Comparison of ENCODE assay signal across 1 cellular context in genomic region chr10:70404036-70404905, GRCh38.
TF ChIP-seq lines count a peak whose summit lies in the region.

TSS of gene EIF4EBP2 (plus strand) at chr10:70404145. CDS start at chr10:70404402, 257 bp downstream.

TF ChIP-seq in K562, 482 proteins besides CTCF, POLR2A, EP300 and RAD21 (continued from another document and continues in another):
- TF ChIP-seq E2F8 (IDR thresholded peaks at IDR 0.05; ENCODE audit: low read depth, partially characterized antibody): peak; percentile 84
- TF ChIP-seq FOXP4 (CRISPR knock-in tag; IDR thresholded peaks at IDR 0.05; ENCODE audit: borderline replicate concordance): peak; percentile 75; the same call in 1 of the 2 replicates
- TF ChIP-seq ASH1L (IDR thresholded peaks at IDR 0.05; ENCODE audit: borderline replicate concordance, low read depth, partially characterized antibody): no peak
- TF ChIP-seq HSF4 (CRISPR knock-in tag; IDR thresholded peaks at IDR 0.05; ENCODE audit: borderline replicate concordance): no peak
- TF ChIP-seq RCOR1 (IDR thresholded peaks at IDR 0.05; ENCODE audit: borderline replicate concordance in 1 of 2, low read depth in 2 of 2, low read length in 2 of 2): 0 out of 4 replicates have a peak, but pooled peaks of 1 of the 2 experiments have one; percentile 30
- no peak for TF ChIP-seq GTF2B (IDR thresholded peaks at IDR 0.05; ENCODE audit: extremely low read depth, insufficient read length)
- peak; percentile 70 for TF ChIP-seq SAP30 (IDR thresholded peaks at IDR 0.05; ENCODE audit: borderline replicate concordance, insufficient read depth, low read depth, low read length, poor library complexity, severe bottlenecking)
- peak; percentile 79 for TF ChIP-seq E2F3 (CRISPR knock-in tag; IDR thresholded peaks at IDR 0.05)
- no peak for TF ChIP-seq THRB (CRISPR knock-in tag; conservative IDR thresholded peaks at IDR 0.05)
- TF ChIP-seq ZBTB49 (CRISPR knock-in tag; IDR thresholded peaks at IDR 0.05; ENCODE audit: borderline replicate concordance): 0 out of 2 replicates have a peak, but pooled peaks have one; percentile 65
- 0 out of 2 replicates have a peak, but pooled peaks have one; percentile 58 for TF ChIP-seq RBM34 (IDR thresholded peaks at IDR 0.05; ENCODE audit: borderline replicate concordance, insufficient read depth, low read length)
- TF ChIP-seq NEUROD1 (IDR thresholded peaks at IDR 0.05; ENCODE audit: borderline replicate concordance, low read depth, low read length, partially characterized antibody): peak; percentile 32
- no peak; the same call in 1 of the 2 replicates for TF ChIP-seq ZC3H4 (CRISPR knock-in tag; IDR thresholded peaks at IDR 0.05; ENCODE audit: borderline replicate concordance)
- TF ChIP-seq MED1 (CRISPR knock-in tag; IDR thresholded peaks at IDR 0.05; ENCODE audit: borderline replicate concordance): 0 out of 2 replicates have a peak, but pooled peaks have one; percentile 77
- peak; percentile 59; the same call in 1 of the 2 replicates for TF ChIP-seq KLF1 (tag; IDR thresholded peaks at IDR 0.05)
- no peak for TF ChIP-seq USF2 (CRISPR knock-in tag; IDR thresholded peaks at IDR 0.05)
- peak; percentile 14; the same call in 1 of the 2 replicates for TF ChIP-seq RBM14 (IDR thresholded peaks at IDR 0.05; ENCODE audit: borderline replicate concordance, insufficient read depth, low read depth, low read length)
- TF ChIP-seq CHD2 (IDR thresholded peaks at IDR 0.05; ENCODE audit: low read depth, low read length): no peak
- TF ChIP-seq SUPT5H (IDR thresholded peaks at IDR 0.05): peak; percentile 92
- peak; percentile 78 for TF ChIP-seq ELF1 (tag; IDR thresholded peaks at IDR 0.05)
- TF ChIP-seq NONO (IDR thresholded peaks at IDR 0.05; ENCODE audit: low read depth in 2 of 2, low read length in 1 of 2): peak; percentile 78 to 89
- TF ChIP-seq RUNX1 (IDR thresholded peaks at IDR 0.05; ENCODE audit: low read depth): no peak
- no peak for TF ChIP-seq KAT8 (IDR thresholded peaks at IDR 0.05; ENCODE audit: low read depth)
- TF ChIP-seq BCL6 (CRISPR knock-in tag; IDR thresholded peaks at IDR 0.05): no peak
- TF ChIP-seq CTBP1 (IDR thresholded peaks at IDR 0.05; ENCODE audit: borderline replicate concordance): peak; percentile 64
- TF ChIP-seq UBTF (IDR thresholded peaks at IDR 0.05; ENCODE audit: borderline replicate concordance in 1 of 2, low read depth in 2 of 2, low read length in 2 of 2): peak; percentile 67 to 83; a peak in 3 of 4 replicates
- TF ChIP-seq ATF7 (IDR thresholded peaks at IDR 0.05): peak; percentile 91
- peak; percentile 83 to 89 for TF ChIP-seq MAZ (CRISPR knock-in tag; conservative IDR thresholded peaks at IDR 0.05 in 1 of 2, IDR thresholded peaks at IDR 0.05 in 1 of 2)
- 0 out of 2 replicates have a peak, but pooled peaks have one; percentile 91 for TF ChIP-seq ZNF282 (CRISPR knock-in tag; IDR thresholded peaks at IDR 0.05)
- no peak for TF ChIP-seq ZNF57 (CRISPR knock-in tag; IDR thresholded peaks at IDR 0.05)
- TF ChIP-seq ZSCAN32 (CRISPR knock-in tag; IDR thresholded peaks at IDR 0.05): no peak
- peak; percentile 78 for TF ChIP-seq ZNF232 (CRISPR knock-in tag; IDR thresholded peaks at IDR 0.05)
- TF ChIP-seq CREM (IDR thresholded peaks at IDR 0.05; ENCODE audit: low read depth): peak; percentile 98
- TF ChIP-seq POLR2G (IDR thresholded peaks at IDR 0.05; ENCODE audit: low read depth, low read length): peak; percentile 98
- TF ChIP-seq PHF8 (IDR thresholded peaks at IDR 0.05; ENCODE audit: borderline replicate concordance, low read length): peak; percentile 58; the same call in 1 of the 2 replicates
- TF ChIP-seq HMGN3 (IDR thresholded peaks at IDR 0.05; ENCODE audit: borderline replicate concordance, extremely low read depth, insufficient read length, low read depth, low read length): peak; percentile 85
- peak; percentile 89 for TF ChIP-seq POLR2B (IDR thresholded peaks at IDR 0.05; ENCODE audit: low read depth, partially characterized antibody)
- 0 out of 2 replicates have a peak, but pooled peaks have one; percentile 27 for TF ChIP-seq ZFPM2 (CRISPR knock-in tag; IDR thresholded peaks at IDR 0.05)
- TF ChIP-seq SAFB (IDR thresholded peaks at IDR 0.05; ENCODE audit: borderline replicate concordance, low read depth, low read length): peak; percentile 71
- TF ChIP-seq GTF2E2 (tag; IDR thresholded peaks at IDR 0.05): peak; percentile 82
- TF ChIP-seq GTF2A2 (tag; IDR thresholded peaks at IDR 0.05): peak; percentile 60; the same call in 1 of the 2 replicates
- no peak for TF ChIP-seq USF1 (CRISPR knock-in tag; IDR thresholded peaks at IDR 0.05)
- peak; percentile 90 for TF ChIP-seq PCBP1 (IDR thresholded peaks at IDR 0.05; ENCODE audit: low read depth, low read length, poor library complexity, severe bottlenecking)
- peak; percentile 93 for TF ChIP-seq ZNF12 (CRISPR knock-in tag; IDR thresholded peaks at IDR 0.05)
- TF ChIP-seq CEBPG (CRISPR knock-in tag; IDR thresholded peaks at IDR 0.05): peak; percentile 61; the same call in 1 of the 2 replicates
- TF ChIP-seq CEBPG (tag; conservative IDR thresholded peaks at IDR 0.05 in 1 of 2, IDR thresholded peaks at IDR 0.05 in 1 of 2): peak in 1 of 2 experiments; percentile 27; a peak in 1 of 4 replicates
- TF ChIP-seq MBD2 (IDR thresholded peaks at IDR 0.05; ENCODE audit: borderline replicate concordance, low read depth): peak; percentile 88; the same call in 1 of the 2 replicates
- peak; percentile 63 for TF ChIP-seq MAX (CRISPR knock-in tag; IDR thresholded peaks at IDR 0.05)
- TF ChIP-seq ZBED1 (IDR thresholded peaks at IDR 0.05): 0 out of 2 replicates have a peak, but pooled peaks have one; percentile 9
- TF ChIP-seq ZNF511 (CRISPR knock-in tag; IDR thresholded peaks at IDR 0.05): peak; percentile 28
- 0 out of 2 replicates have a peak, but pooled peaks have one; percentile 10 for TF ChIP-seq SOX6 (IDR thresholded peaks at IDR 0.05)
- TF ChIP-seq HCFC1 (IDR thresholded peaks at IDR 0.05; ENCODE audit: low read depth, low read length): peak; percentile 61
- peak; percentile 98 for TF ChIP-seq ETV5 (CRISPR knock-in tag; IDR thresholded peaks at IDR 0.05; ENCODE audit: low read depth)
- no peak for TF ChIP-seq ZNF274 (IDR thresholded peaks at IDR 0.05; ENCODE audit: borderline replicate concordance, low read depth, low read length)
- peak; percentile 26; the same call in 1 of the 2 replicates for TF ChIP-seq FOSL1 (tag; conservative IDR thresholded peaks at IDR 0.05)
- TF ChIP-seq MTA3 (IDR thresholded peaks at IDR 0.05; ENCODE audit: borderline replicate concordance): peak; percentile 58; the same call in 1 of the 2 replicates
